In the genomic region with DNA sequence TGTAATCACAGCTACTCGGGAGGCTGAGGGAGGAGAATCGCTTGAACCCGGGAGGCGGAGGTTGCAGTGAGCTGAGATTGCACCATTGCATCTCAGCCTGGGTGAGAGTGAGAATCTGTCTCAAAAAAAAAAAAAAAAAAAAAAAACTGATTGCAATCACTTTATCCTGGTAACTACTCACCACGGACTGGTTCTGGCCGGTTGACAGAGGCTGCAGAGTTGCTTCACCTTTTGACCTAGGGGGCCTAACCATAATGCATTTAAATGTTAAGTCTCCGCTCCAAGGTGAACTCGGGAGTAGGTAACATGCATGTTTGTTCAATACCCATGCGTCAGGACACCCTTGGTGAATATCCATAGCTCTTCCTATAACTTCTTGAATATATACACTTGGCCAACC, we compare ENCODE assay signal across 24 cellular contexts. TPM values are rescaled to one million over a fixed set of nuclear protein-coding genes. Genes with fewer than 3 reads are reported as not detected.
DNase-seq lines count a peak whose midpoint lies in the region; ATAC-seq and TF ChIP-seq lines count a peak whose summit lies in the region.
"Had no signal": no experiment of that assay in that cellular context is flagged by ENCODE, and none has a peak within 500 bp of the region (broad histone marks: within the 10 kb centered on the region; RNA-seq: fewer than 3 reads in every experiment).

No MANE protein-coding gene starts in this region.

- H3K4me1 ChIP-seq in DND-41 (ENCODE audit: insufficient read depth, low read length): peaks cover 18% of the 10 kb centered on the region
- H3K4me1 ChIP-seq: upper lobe of right lung had no signal

- ATAC-seq in activated T-cell treated with anti-CD3 and anti-CD28 coated beads, Interleukin-2, amount 50 U/mL, for 72 hours (replicated peaks in 1 of 2): no peak
- ATAC-seq in DND-41 (ENCODE audit: insufficient read depth, low read depth): no peak
- ATAC-seq in activated naive CD8-positive, alpha-beta T cell treated with anti-CD3 and anti-CD28 coated beads, Interleukin-2, amount 50 U/mL, for 24 hours: no peak
- ATAC-seq in naive thymus-derived CD8-positive, alpha-beta T cell: no peak
- ATAC-seq: activated CD4-positive, alpha-beta T cell treated with anti-CD3 and anti-CD28 coated beads for 36 hours; activated T-helper 17 cell treated with anti-CD3 and anti-CD28 coated beads, Interleukin-2, amount 50 U/mL, for 72 hours; body of pancreas; stimulated activated memory B cell treated with anti-CD40 and anti-IgM and Interleukin-4, amounts not matched to agents 10 μg/mL and 1 μg/mL and 100 μg/mL, for 72 hours; upper lobe of right lung had no signal

- H3K36me3 ChIP-seq in DND-41 (ENCODE audit: insufficient read depth, low read length): peaks cover 10% of the 10 kb centered on the region
- H3K36me3 ChIP-seq: upper lobe of right lung had no signal

- peaks cover 4% of the 10 kb centered on the region for H4K20me1 ChIP-seq in DND-41 (ENCODE audit: insufficient read depth, low read length)

- no peaks in the 10 kb centered on the region for H3K27me3 ChIP-seq in DND-41 (ENCODE audit: insufficient read depth, low read length, poor library complexity)
- H3K27me3 ChIP-seq: body of pancreas, upper lobe of right lung had no signal

- no peak overlapping the region for H2AFZ ChIP-seq in DND-41 (ENCODE audit: low read depth, low read length)

- H3K9ac ChIP-seq in DND-41 (ENCODE audit: low read depth, low read length): peak overlapping the region; percentile 93; the same call in 1 of the 2 replicates

- no peak overlapping the region for H3K4me3 ChIP-seq in DND-41 (ENCODE audit: low read depth in 1 of 2, low read length in 2 of 2)
- H3K4me3 ChIP-seq: body of pancreas had no signal

- H3K9me3 ChIP-seq in DND-41 (ENCODE audit: insufficient read depth, low read length, severe bottlenecking): no peaks in the 10 kb centered on the region
- H3K9me3 ChIP-seq: body of pancreas, upper lobe of right lung had no signal

- H3K4me3 Mint-ChIP-seq in activated T-cell treated with anti-CD3 and anti-CD28 coated beads, Interleukin-2, amount 50 U/mL, for 72 hours: peak overlapping the region; percentile 18 to 60
- H3K4me3 Mint-ChIP-seq in activated naive CD8-positive, alpha-beta T cell treated with anti-CD3 and anti-CD28 coated beads, Interleukin-2, amount 50 U/mL, for 24 hours: peak overlapping the region; percentile 9
- H3K4me3 Mint-ChIP-seq in naive thymus-derived CD8-positive, alpha-beta T cell: peak overlapping the region in 6 of 10 donors; percentile 10 to 59 (median 46)

- no peak overlapping the region for H3K27ac Mint-ChIP-seq in activated T-cell treated with anti-CD3 and anti-CD28 coated beads, Interleukin-2, amount 50 U/mL, for 72 hours
- H3K27ac Mint-ChIP-seq in activated naive CD8-positive, alpha-beta T cell treated with anti-CD3 and anti-CD28 coated beads, Interleukin-2, amount 50 U/mL, for 24 hours: no peak overlapping the region
- H3K27ac Mint-ChIP-seq in naive thymus-derived CD8-positive, alpha-beta T cell: peak overlapping the region in 2 of 10 donors; percentile 44 to 76
- H3K27ac Mint-ChIP-seq: activated CD4-positive, alpha-beta T cell treated with anti-CD3 and anti-CD28 coated beads for 36 hours; activated T-helper 17 cell treated with anti-CD3 and anti-CD28 coated beads, Interleukin-2, amount 50 U/mL, for 72 hours; stimulated activated memory B cell treated with anti-CD40 and anti-IgM and Interleukin-4, amounts not matched to agents 10 μg/mL and 1 μg/mL and 100 μg/mL, for 72 hours had no signal

- H3K27me3 Mint-ChIP-seq in activated T-cell treated with anti-CD3 and anti-CD28 coated beads, Interleukin-2, amount 50 U/mL, for 72 hours (ENCODE audit: low read depth): no peaks in the 10 kb centered on the region
- H3K27me3 Mint-ChIP-seq in activated naive CD8-positive, alpha-beta T cell treated with anti-CD3 and anti-CD28 coated beads, Interleukin-2, amount 50 U/mL, for 24 hours: peaks cover 4% of the 10 kb centered on the region
- H3K27me3 Mint-ChIP-seq in naive thymus-derived CD8-positive, alpha-beta T cell: peaks cover 0 to 5% (median 0%) of the 10 kb centered on the region in 5 donors
- H3K27me3 Mint-ChIP-seq: activated CD4-positive, alpha-beta T cell treated with anti-CD3 and anti-CD28 coated beads for 36 hours; activated T-helper 17 cell treated with anti-CD3 and anti-CD28 coated beads, Interleukin-2, amount 50 U/mL, for 72 hours; IgD-negative memory B cell; stimulated activated memory B cell treated with anti-CD40 and anti-IgM and Interleukin-4, amounts not matched to agents 10 μg/mL and 1 μg/mL and 100 μg/mL, for 72 hours had no signal

- H3K4me1 Mint-ChIP-seq in activated T-cell treated with anti-CD3 and anti-CD28 coated beads, Interleukin-2, amount 50 U/mL, for 72 hours (ENCODE audit: low read depth): peaks cover 10% of the 10 kb centered on the region
- H3K4me1 Mint-ChIP-seq in activated naive CD8-positive, alpha-beta T cell treated with anti-CD3 and anti-CD28 coated beads, Interleukin-2, amount 50 U/mL, for 24 hours: peaks cover 14% of the 10 kb centered on the region
- H3K4me1 Mint-ChIP-seq in naive thymus-derived CD8-positive, alpha-beta T cell: peaks cover 12 to 24% (median 15%) of the 10 kb centered on the region in 4 donors

- no peak overlapping the region for H3K27ac ChIP-seq in DND-41 (ENCODE audit: low read length)
- H3K27ac ChIP-seq: body of pancreas, upper lobe of right lung had no signal

- no peak for DNase-seq in activated T-cell treated with anti-CD3 and anti-CD28 coated beads, Interleukin-2, amount 50 U/mL, for 72 hours
- no peak for DNase-seq in activated T-cell treated with anti-CD3 and anti-CD28 coated beads for 4 hours
- no peak for DNase-seq in DND-41
- no peak for DNase-seq in activated naive CD8-positive, alpha-beta T cell treated with anti-CD3 and anti-CD28 coated beads, Interleukin-2, amount 50 U/mL, for 24 hours
- no peak for DNase-seq in naive thymus-derived CD8-positive, alpha-beta T cell
- no peak for DNase-seq in NCI-H187 treated with DMSO at 0.1 percent for 48 hours (lab: John Stamatoyannopoulos, UW)
- DNase-seq in SIG-M5 treated with dmso at 0.1 percent for 504 hours (lab: John Stamatoyannopoulos, UW; ENCODE audit: unreplicated experiment): no peak
- DNase-seq in NCI-H510A (lab: John Stamatoyannopoulos, UW): no peak
- DNase-seq: activated CD4-positive, alpha-beta T cell treated with anti-CD3 and anti-CD28 coated beads for 36 hours; activated CD8-positive, alpha-beta memory T cell treated with anti-CD3 and anti-CD28 coated beads for 24 hours; body of pancreas; GF-D8; HCEC 1CT; NCI-H1092 treated with DMSO at 0.1 percent for 48 hours; NCI-H2029; NCI-H345; NCI-H748 treated with DMSO at 0.1 percent for 48 hours; stimulated activated CD4-positive, alpha-beta T cell treated with anti-CD3 and anti-CD28 coated beads, Interleukin-4, amount 100 ng/mL, for 4 hours; substantia nigra; T-helper 1 cell; upper lobe of right lung had no signal

- no peaks in the 10 kb centered on the region for H3K36me3 Mint-ChIP-seq in activated T-cell treated with anti-CD3 and anti-CD28 coated beads, Interleukin-2, amount 50 U/mL, for 72 hours (ENCODE audit: insufficient read depth in 2 of 2)
- peaks cover 3% of the 10 kb centered on the region for H3K36me3 Mint-ChIP-seq in activated naive CD8-positive, alpha-beta T cell treated with anti-CD3 and anti-CD28 coated beads, Interleukin-2, amount 50 U/mL, for 24 hours (ENCODE audit: low read depth)
- peaks cover 0 to 5% (median 0%) of the 10 kb centered on the region in 3 donors for H3K36me3 Mint-ChIP-seq in naive thymus-derived CD8-positive, alpha-beta T cell
- H3K36me3 Mint-ChIP-seq: IgD-negative memory B cell had no signal

- no peaks in the 10 kb centered on the region for H3K9me3 Mint-ChIP-seq in activated T-cell treated with anti-CD3 and anti-CD28 coated beads, Interleukin-2, amount 50 U/mL, for 72 hours
- H3K9me3 Mint-ChIP-seq in activated naive CD8-positive, alpha-beta T cell treated with anti-CD3 and anti-CD28 coated beads, Interleukin-2, amount 50 U/mL, for 24 hours: no peaks in the 10 kb centered on the region
- H3K9me3 Mint-ChIP-seq in naive thymus-derived CD8-positive, alpha-beta T cell: peaks cover 0 to 2% (median 0%) of the 10 kb centered on the region in 9 donors
- H3K9me3 Mint-ChIP-seq: activated T-helper 17 cell treated with anti-CD3 and anti-CD28 coated beads, Interleukin-2, amount 50 U/mL, for 72 hours; IgD-negative memory B cell; stimulated activated memory B cell treated with anti-CD40 and anti-IgM and Interleukin-4, amounts not matched to agents 10 μg/mL and 1 μg/mL and 100 μg/mL, for 72 hours had no signal

- POLR2A ChIA-PET in naive thymus-derived CD8-positive, alpha-beta T cell (lab: Charles Lee): no interaction called here

- H3K79me2 ChIP-seq in DND-41 (ENCODE audit: insufficient read depth, low read length): peaks cover 58% of the 10 kb centered on the region

- H3K4me2 ChIP-seq in DND-41 (ENCODE audit: insufficient read depth, low read length): peak overlapping the region; percentile 80; the same call in 1 of the 2 replicates

- TF ChIP-seq CTCF in DND-41 (IDR thresholded peaks at IDR 0.05; ENCODE audit: borderline replicate concordance, extremely low read depth, low read length, poor library complexity, severe bottlenecking): no peak

RNA-seq across cellular contexts. Expression of gene PPP2R3B, which starts 1.8 kb away (rescaled TPM):
- 10 to 100 TPM; 44.7 to 50.1 TPM for total RNA-seq in activated T-cell treated with anti-CD3 and anti-CD28 coated beads, Interleukin-2, amount 50 U/mL, for 72 hours
- 10 to 100 TPM; 52.9 to 56.4 TPM for total RNA-seq in naive thymus-derived CD8-positive, alpha-beta T cell
- 10 to 100 TPM in 1 of 3 donors, 1 to 10 TPM in 2; 7.4 to 12.9 (median 9.2) TPM for polyA plus RNA-seq in naive thymus-derived CD8-positive, alpha-beta T cell
